ENCODE assay signal across 1 cellular context in genomic region chr3:98901465-98902174, GRCh38.
TF ChIP-seq lines count a peak whose summit lies in the region.

TSS of gene DCBLD2 (minus strand) at chr3:98901695. CDS start at chr3:98901326, 369 bp downstream.

TF ChIP-seq in HepG2, 621 proteins besides CTCF, POLR2A, EP300 and RAD21 (continued from another document and continues in another):
- TF ChIP-seq ZNF770 (CRISPR knock-in tag; IDR thresholded peaks at IDR 0.05) (no peak), SRSF4 (IDR thresholded peaks at IDR 0.05; ENCODE audit: low read depth, low read length, poor library complexity, severe bottlenecking) (no peak), BRF2 (CRISPR knock-in tag; IDR thresholded peaks at IDR 0.05) (no peak), PREB (CRISPR knock-in tag; IDR thresholded peaks at IDR 0.05) (no peak), ZNF841 (CRISPR knock-in tag; IDR thresholded peaks at IDR 0.05; ENCODE audit: borderline replicate concordance) (no peak), HHEX (CRISPR knock-in tag; IDR thresholded peaks at IDR 0.05) (no peak), ZXDC (CRISPR knock-in tag; IDR thresholded peaks at IDR 0.05) (no peak), ZBTB40 (IDR thresholded peaks at IDR 0.05) (no peak), ZBTB40 (CRISPR knock-in tag; IDR thresholded peaks at IDR 0.05) (0 out of 2 replicates have a peak, but pooled peaks have one; percentile 41), PBX3 (CRISPR knock-in tag; IDR thresholded peaks at IDR 0.05; ENCODE audit: borderline replicate concordance) (0 out of 2 replicates have a peak, but pooled peaks have one; percentile 50), GLI4 (CRISPR knock-in tag; IDR thresholded peaks at IDR 0.05; ENCODE audit: borderline replicate concordance) (no peak), ZFP36 (IDR thresholded peaks at IDR 0.05; ENCODE audit: borderline replicate concordance, low read depth, low read length, partially characterized antibody) (no peak), CBX5 (CRISPR knock-in tag; IDR thresholded peaks at IDR 0.05; ENCODE audit: borderline replicate concordance) (no peak; the same call in 1 of the 2 replicates), NFKBIZ (CRISPR knock-in tag; IDR thresholded peaks at IDR 0.05) (peak; percentile 25; the same call in 1 of the 2 replicates), NCOR1 (IDR thresholded peaks at IDR 0.05; ENCODE audit: borderline replicate concordance, low read length) (0 out of 2 replicates have a peak, but pooled peaks have one; percentile 14), ATF3 (CRISPR knock-in tag; IDR thresholded peaks at IDR 0.05) (peak; percentile 39; the same call in 1 of the 2 replicates), ZGPAT (CRISPR knock-in tag; IDR thresholded peaks at IDR 0.05) (peak; percentile 60), ELK4 (CRISPR knock-in tag; IDR thresholded peaks at IDR 0.05; ENCODE audit: borderline replicate concordance) (0 out of 2 replicates have a peak, but pooled peaks have one; percentile 31), ZNF451 (CRISPR knock-in tag; IDR thresholded peaks at IDR 0.05) (no peak), TGIF2 (CRISPR knock-in tag; IDR thresholded peaks at IDR 0.05) (no peak), RXRB (CRISPR knock-in tag; IDR thresholded peaks at IDR 0.05; ENCODE audit: borderline replicate concordance) (no peak), TOE1 (CRISPR knock-in tag; IDR thresholded peaks at IDR 0.05) (no peak), ZNF772 (CRISPR knock-in tag; IDR thresholded peaks at IDR 0.05) (peak; percentile 52; the same call in 1 of the 2 replicates), ZNF431 (CRISPR knock-in tag; IDR thresholded peaks at IDR 0.05; ENCODE audit: borderline replicate concordance, low read depth) (no peak; the same call in 1 of the 2 replicates), ZBTB4 (CRISPR knock-in tag; IDR thresholded peaks at IDR 0.05; ENCODE audit: borderline replicate concordance) (no peak), CBFB (CRISPR knock-in tag; IDR thresholded peaks at IDR 0.05) (no peak; the same call in 1 of the 2 replicates), HDAC1 (CRISPR knock-in tag; IDR thresholded peaks at IDR 0.05) (peak; percentile 65), REPIN1 (CRISPR knock-in tag; IDR thresholded peaks at IDR 0.05; ENCODE audit: borderline replicate concordance, low read depth) (peak; percentile 79; the same call in 1 of the 2 replicates), ZNF253 (CRISPR knock-in tag; IDR thresholded peaks at IDR 0.05; ENCODE audit: borderline replicate concordance) (peak; percentile 59)
